Comparison of ENCODE assay signal across 1 cellular context in the genomic region with DNA sequence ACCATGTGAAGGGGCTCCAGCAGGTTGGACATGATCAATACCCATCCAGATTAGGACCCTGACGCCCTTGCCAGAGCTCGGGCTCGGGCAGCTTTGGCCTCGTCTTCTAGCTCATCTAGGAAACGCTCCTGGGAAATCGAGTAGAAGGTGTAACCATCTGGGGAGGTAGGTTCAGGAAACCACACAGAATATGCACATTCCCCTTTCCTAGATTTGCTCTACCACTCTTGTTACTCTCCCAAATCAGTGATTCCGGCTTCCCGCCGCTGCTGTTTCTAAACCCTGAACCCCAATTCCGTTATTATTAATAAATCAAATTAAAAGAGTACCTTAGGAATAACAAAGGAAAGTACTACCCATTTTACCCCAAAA.
TF ChIP-seq lines count a peak whose summit lies in the region.

No MANE protein-coding gene starts in this region.

TF ChIP-seq in HCT116, 20 proteins besides CTCF, POLR2A, EP300 and RAD21 (continued from another document):
- TF ChIP-seq, protein P1, sequence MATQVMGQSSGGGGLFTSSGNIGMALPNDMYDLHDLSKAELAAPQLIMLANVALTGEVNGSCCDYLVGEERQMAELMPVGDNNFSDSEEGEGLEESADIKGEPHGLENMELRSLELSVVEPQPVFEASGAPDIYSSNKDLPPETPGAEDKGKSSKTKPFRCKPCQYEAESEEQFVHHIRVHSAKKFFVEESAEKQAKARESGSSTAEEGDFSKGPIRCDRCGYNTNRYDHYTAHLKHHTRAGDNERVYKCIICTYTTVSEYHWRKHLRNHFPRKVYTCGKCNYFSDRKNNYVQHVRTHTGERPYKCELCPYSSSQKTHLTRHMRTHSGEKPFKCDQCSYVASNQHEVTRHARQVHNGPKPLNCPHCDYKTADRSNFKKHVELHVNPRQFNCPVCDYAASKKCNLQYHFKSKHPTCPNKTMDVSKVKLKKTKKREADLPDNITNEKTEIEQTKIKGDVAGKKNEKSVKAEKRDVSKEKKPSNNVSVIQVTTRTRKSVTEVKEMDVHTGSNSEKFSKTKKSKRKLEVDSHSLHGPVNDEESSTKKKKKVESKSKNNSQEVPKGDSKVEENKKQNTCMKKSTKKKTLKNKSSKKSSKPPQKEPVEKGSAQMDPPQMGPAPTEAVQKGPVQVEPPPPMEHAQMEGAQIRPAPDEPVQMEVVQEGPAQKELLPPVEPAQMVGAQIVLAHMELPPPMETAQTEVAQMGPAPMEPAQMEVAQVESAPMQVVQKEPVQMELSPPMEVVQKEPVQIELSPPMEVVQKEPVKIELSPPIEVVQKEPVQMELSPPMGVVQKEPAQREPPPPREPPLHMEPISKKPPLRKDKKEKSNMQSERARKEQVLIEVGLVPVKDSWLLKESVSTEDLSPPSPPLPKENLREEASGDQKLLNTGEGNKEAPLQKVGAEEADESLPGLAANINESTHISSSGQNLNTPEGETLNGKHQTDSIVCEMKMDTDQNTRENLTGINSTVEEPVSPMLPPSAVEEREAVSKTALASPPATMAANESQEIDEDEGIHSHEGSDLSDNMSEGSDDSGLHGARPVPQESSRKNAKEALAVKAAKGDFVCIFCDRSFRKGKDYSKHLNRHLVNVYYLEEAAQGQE (IDR thresholded peaks at IDR 0.05; ENCODE audit: low read depth), result no peak
- TF ChIP-seq SRF (IDR thresholded peaks at IDR 0.05; ENCODE audit: low read depth), result no peak
- TF ChIP-seq ELF1 (IDR thresholded peaks at IDR 0.05; ENCODE audit: borderline replicate concordance, low read depth), result no peak
- no peak for TF ChIP-seq SP1 (IDR thresholded peaks at IDR 0.05; ENCODE audit: low read depth)
- no peak for TF ChIP-seq FOSL1 (IDR thresholded peaks at IDR 0.05; ENCODE audit: low read depth)
- TF ChIP-seq ZFX (IDR thresholded peaks at IDR 0.05), result no peak
TF ChIP-seq in HCT116: peak in this region for 0.
